2 cellular contexts compared by ENCODE assay signal in the genomic region with DNA sequence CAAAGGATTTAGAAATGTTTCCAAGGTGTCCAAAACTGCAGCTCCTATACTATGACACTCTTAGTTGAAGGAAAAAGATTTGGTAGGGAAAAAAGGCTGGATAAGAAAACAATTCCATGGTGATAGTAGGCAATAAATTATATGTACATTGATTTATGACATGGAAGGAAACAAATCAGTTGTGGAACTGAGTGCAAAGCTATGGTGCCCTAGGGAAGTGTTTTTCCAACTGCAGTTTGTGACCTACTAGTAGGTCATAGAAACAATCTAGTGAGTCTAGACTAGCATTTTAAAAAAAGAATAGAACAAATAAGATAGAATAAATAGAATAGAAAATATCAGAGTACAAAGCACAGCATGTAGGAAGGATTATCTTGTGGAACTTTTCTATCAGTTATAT.
A peak's percentile ranks its signal among the peaks of the same experiment; 100 is the strongest.
TF ChIP-seq lines count a peak whose summit lies in the region.

No MANE protein-coding gene starts in this region.

TF ChIP-seq in HEK293T, 16 proteins besides CTCF, POLR2A, EP300 and RAD21 (continued from another document):
- TF ChIP-seq PKNOX1 (IDR thresholded peaks at IDR 0.05) (peak; percentile 15; the same call in 1 of the 2 replicates), ELF4 (IDR thresholded peaks at IDR 0.05) (no peak), NFRKB (IDR thresholded peaks at IDR 0.05) (no peak), SP1 (IDR thresholded peaks at IDR 0.05) (no peak), FOXA1 (IDR thresholded peaks at IDR 0.05) (no peak)

TF ChIP-seq in endothelial cell of umbilical vein, 7 proteins besides CTCF, POLR2A, EP300 and RAD21 (continued from another document):
- no peak for TF ChIP-seq JUN (IDR thresholded peaks at IDR 0.05; ENCODE audit: borderline replicate concordance, insufficient read depth, insufficient read length, low read depth)
- TF ChIP-seq POLR2AphosphoS5 (IDR thresholded peaks at IDR 0.05; ENCODE audit: insufficient read depth, low read depth, low read length): no peak
- no peak for TF ChIP-seq MAX (IDR thresholded peaks at IDR 0.05; ENCODE audit: insufficient read depth, insufficient read length)
- no peak for TF ChIP-seq EZH2 (IDR thresholded peaks at IDR 0.05; ENCODE audit: borderline replicate concordance, low read depth, low read length, severe bottlenecking)
- no peak for TF ChIP-seq MYC (IDR thresholded peaks at IDR 0.05; ENCODE audit: low read depth, low read length)
TF ChIP-seq in endothelial cell of umbilical vein: peak in this region for 0.
